ENCODE assay signal across 1 cellular context in the genomic region with DNA sequence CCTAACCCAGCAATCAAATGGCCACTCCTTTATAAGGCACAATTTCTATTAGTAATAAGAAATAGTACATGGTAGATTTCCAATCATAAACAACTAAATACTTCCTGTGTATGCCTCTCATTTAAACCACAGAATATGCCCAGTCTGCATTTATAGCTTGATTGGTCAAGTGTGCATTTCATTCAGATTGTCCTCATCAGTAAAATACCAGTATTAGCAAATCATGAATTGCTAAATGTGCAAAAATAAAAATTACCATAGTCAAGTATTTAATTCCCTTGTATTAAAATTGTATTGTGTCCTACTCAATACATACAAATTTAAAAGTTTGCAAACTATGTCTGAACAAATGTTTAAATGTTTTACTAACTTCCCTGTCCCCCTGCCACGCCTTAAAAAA.
TF ChIP-seq lines count a peak whose summit lies in the region.

No MANE protein-coding gene starts in this region.

TF ChIP-seq in HepG2, 621 proteins besides CTCF, POLR2A, EP300 and RAD21 (continued from another document):
- TF ChIP-seq, protein P1, sequence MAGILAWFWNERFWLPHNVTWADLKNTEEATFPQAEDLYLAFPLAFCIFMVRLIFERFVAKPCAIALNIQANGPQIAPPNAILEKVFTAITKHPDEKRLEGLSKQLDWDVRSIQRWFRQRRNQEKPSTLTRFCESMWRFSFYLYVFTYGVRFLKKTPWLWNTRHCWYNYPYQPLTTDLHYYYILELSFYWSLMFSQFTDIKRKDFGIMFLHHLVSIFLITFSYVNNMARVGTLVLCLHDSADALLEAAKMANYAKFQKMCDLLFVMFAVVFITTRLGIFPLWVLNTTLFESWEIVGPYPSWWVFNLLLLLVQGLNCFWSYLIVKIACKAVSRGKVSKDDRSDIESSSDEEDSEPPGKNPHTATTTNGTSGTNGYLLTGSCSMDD (CRISPR knock-in tag; IDR thresholded peaks at IDR 0.05) = no peak
- no peak for TF ChIP-seq U2AF1 (optimal IDR thresholded peaks at IDR 0.05; ENCODE audit: low read depth, low read length)
- peak; percentile 53; the same call in 1 of the 2 replicates for TF ChIP-seq MAFF (IDR thresholded peaks at IDR 0.05; ENCODE audit: low read depth, low read length)
